1 cellular context compared by ENCODE assay signal in the genomic region with DNA sequence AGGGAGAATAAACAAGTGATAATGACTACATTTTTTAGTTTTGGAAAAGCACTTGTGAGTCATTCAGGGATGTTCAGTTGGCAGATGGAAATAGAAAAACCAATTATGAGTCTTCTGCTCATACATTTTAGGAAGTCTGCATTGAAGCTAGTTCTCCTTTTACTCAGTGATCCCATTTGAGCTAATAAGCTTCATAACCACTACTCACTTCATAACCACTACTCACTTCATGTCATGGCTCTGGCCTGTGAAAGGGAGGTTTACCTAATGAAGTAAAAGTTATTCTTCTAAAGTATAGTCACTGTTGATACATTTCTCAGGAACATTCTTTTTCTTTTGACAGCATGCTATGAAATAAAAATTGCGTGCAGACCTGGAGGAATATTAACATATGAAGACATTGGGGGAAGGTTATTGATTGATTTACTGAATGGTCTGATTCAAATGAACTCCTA.
TF ChIP-seq lines count a peak whose summit lies in the region.

No MANE protein-coding gene starts in this region.

TF ChIP-seq in GM12878, 131 proteins besides CTCF, POLR2A, EP300 and RAD21 (continued from another document and continues in another):
- TF ChIP-seq, protein P1, sequence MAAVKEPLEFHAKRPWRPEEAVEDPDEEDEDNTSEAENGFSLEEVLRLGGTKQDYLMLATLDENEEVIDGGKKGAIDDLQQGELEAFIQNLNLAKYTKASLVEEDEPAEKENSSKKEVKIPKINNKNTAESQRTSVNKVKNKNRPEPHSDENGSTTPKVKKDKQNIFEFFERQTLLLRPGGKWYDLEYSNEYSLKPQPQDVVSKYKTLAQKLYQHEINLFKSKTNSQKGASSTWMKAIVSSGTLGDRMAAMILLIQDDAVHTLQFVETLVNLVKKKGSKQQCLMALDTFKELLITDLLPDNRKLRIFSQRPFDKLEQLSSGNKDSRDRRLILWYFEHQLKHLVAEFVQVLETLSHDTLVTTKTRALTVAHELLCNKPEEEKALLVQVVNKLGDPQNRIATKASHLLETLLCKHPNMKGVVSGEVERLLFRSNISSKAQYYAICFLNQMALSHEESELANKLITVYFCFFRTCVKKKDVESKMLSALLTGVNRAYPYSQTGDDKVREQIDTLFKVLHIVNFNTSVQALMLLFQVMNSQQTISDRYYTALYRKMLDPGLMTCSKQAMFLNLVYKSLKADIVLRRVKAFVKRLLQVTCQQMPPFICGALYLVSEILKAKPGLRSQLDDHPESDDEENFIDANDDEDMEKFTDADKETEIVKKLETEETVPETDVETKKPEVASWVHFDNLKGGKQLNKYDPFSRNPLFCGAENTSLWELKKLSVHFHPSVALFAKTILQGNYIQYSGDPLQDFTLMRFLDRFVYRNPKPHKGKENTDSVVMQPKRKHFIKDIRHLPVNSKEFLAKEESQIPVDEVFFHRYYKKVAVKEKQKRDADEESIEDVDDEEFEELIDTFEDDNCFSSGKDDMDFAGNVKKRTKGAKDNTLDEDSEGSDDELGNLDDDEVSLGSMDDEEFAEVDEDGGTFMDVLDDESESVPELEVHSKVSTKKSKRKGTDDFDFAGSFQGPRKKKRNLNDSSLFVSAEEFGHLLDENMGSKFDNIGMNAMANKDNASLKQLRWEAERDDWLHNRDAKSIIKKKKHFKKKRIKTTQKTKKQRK (IDR thresholded peaks at IDR 0.05; ENCODE audit: low read depth, low read length) = no peak
- TF ChIP-seq FOXK2 (IDR thresholded peaks at IDR 0.05) (no peak), JUNB (IDR thresholded peaks at IDR 0.05) (peak; percentile 98), FOS (IDR thresholded peaks at IDR 0.05; ENCODE audit: borderline replicate concordance, extremely low read depth, insufficient read length) (no peak), NFXL1 (IDR thresholded peaks at IDR 0.05; ENCODE audit: borderline replicate concordance) (no peak), CREB1 (IDR thresholded peaks at IDR 0.05; ENCODE audit: low read depth) (peak; percentile 49; the same call in 1 of the 2 replicates), LARP7 (IDR thresholded peaks at IDR 0.05) (no peak), ZSCAN29 (IDR thresholded peaks at IDR 0.05) (no peak), ETV6 (conservative IDR thresholded peaks at IDR 0.05 in 1 of 2, IDR thresholded peaks at IDR 0.05 in 1 of 2; ENCODE audit: borderline replicate concordance in 1 of 2, low read depth in 1 of 2) (peak in 1 of 2 experiments; percentile 95; a peak in 2 of 4 replicates), RB1 (IDR thresholded peaks at IDR 0.05; ENCODE audit: borderline replicate concordance) (no peak), SRF (IDR thresholded peaks at IDR 0.05; ENCODE audit: low read depth in 2 of 2, low read length in 2 of 2) (0 out of 4 replicates have a peak, but pooled peaks of 1 of the 2 experiments have one; percentile 43), CBX3 (IDR thresholded peaks at IDR 0.05; ENCODE audit: borderline replicate concordance, low read depth) (no peak), YBX1 (IDR thresholded peaks at IDR 0.05) (no peak), HDGF (IDR thresholded peaks at IDR 0.05) (no peak), CBX5 (IDR thresholded peaks at IDR 0.05; ENCODE audit: low read depth) (peak; percentile 55; the same call in 1 of the 2 replicates), ZNF384 (IDR thresholded peaks at IDR 0.05; ENCODE audit: borderline replicate concordance, low read depth, low read length) (no peak), ZNF217 (IDR thresholded peaks at IDR 0.05) (peak; percentile 96), TCF7 (IDR thresholded peaks at IDR 0.05; ENCODE audit: borderline replicate concordance) (peak; percentile 70), MEF2B (IDR thresholded peaks at IDR 0.05; ENCODE audit: partially characterized antibody, poor library complexity, severe bottlenecking) (peak; percentile 87), FOXM1 (IDR thresholded peaks at IDR 0.05; ENCODE audit: low read depth, low read length) (peak; percentile 99), GABPA (IDR thresholded peaks at IDR 0.05; ENCODE audit: low read depth) (peak; percentile 62; the same call in 1 of the 2 replicates), POLR2AphosphoS5 (IDR thresholded peaks at IDR 0.05; ENCODE audit: low read length) (no peak), ESRRA (IDR thresholded peaks at IDR 0.05; ENCODE audit: low read length) (no peak), BCL11A (IDR thresholded peaks at IDR 0.05; ENCODE audit: low read depth, low read length) (peak; percentile 98), IRF4 (IDR thresholded peaks at IDR 0.05; ENCODE audit: low read depth, low read length) (peak; percentile 88; the same call in 1 of the 2 replicates), NR2F1 (conservative IDR thresholded peaks at IDR 0.05) (peak; percentile 65; the same call in 1 of the 2 replicates), RFX5 (IDR thresholded peaks at IDR 0.05; ENCODE audit: low read depth, low read length) (no peak), ZNF622 (IDR thresholded peaks at IDR 0.05) (no peak)
- TF ChIP-seq, protein P2, sequence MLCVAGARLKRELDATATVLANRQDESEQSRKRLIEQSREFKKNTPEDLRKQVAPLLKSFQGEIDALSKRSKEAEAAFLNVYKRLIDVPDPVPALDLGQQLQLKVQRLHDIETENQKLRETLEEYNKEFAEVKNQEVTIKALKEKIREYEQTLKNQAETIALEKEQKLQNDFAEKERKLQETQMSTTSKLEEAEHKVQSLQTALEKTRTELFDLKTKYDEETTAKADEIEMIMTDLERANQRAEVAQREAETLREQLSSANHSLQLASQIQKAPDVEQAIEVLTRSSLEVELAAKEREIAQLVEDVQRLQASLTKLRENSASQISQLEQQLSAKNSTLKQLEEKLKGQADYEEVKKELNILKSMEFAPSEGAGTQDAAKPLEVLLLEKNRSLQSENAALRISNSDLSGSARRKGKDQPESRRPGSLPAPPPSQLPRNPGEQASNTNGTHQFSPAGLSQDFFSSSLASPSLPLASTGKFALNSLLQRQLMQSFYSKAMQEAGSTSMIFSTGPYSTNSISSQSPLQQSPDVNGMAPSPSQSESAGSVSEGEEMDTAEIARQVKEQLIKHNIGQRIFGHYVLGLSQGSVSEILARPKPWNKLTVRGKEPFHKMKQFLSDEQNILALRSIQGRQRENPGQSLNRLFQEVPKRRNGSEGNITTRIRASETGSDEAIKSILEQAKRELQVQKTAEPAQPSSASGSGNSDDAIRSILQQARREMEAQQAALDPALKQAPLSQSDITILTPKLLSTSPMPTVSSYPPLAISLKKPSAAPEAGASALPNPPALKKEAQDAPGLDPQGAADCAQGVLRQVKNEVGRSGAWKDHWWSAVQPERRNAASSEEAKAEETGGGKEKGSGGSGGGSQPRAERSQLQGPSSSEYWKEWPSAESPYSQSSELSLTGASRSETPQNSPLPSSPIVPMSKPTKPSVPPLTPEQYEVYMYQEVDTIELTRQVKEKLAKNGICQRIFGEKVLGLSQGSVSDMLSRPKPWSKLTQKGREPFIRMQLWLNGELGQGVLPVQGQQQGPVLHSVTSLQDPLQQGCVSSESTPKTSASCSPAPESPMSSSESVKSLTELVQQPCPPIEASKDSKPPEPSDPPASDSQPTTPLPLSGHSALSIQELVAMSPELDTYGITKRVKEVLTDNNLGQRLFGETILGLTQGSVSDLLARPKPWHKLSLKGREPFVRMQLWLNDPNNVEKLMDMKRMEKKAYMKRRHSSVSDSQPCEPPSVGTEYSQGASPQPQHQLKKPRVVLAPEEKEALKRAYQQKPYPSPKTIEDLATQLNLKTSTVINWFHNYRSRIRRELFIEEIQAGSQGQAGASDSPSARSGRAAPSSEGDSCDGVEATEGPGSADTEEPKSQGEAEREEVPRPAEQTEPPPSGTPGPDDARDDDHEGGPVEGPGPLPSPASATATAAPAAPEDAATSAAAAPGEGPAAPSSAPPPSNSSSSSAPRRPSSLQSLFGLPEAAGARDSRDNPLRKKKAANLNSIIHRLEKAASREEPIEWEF (IDR thresholded peaks at IDR 0.05; ENCODE audit: insufficient replicate concordance, low read depth, low read length) = peak; percentile 76
- TF ChIP-seq, protein P3, sequence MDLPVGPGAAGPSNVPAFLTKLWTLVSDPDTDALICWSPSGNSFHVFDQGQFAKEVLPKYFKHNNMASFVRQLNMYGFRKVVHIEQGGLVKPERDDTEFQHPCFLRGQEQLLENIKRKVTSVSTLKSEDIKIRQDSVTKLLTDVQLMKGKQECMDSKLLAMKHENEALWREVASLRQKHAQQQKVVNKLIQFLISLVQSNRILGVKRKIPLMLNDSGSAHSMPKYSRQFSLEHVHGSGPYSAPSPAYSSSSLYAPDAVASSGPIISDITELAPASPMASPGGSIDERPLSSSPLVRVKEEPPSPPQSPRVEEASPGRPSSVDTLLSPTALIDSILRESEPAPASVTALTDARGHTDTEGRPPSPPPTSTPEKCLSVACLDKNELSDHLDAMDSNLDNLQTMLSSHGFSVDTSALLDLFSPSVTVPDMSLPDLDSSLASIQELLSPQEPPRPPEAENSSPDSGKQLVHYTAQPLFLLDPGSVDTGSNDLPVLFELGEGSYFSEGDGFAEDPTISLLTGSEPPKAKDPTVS (IDR thresholded peaks at IDR 0.05; ENCODE audit: low read depth, low read length) = no peak
- TF ChIP-seq, protein P4, sequence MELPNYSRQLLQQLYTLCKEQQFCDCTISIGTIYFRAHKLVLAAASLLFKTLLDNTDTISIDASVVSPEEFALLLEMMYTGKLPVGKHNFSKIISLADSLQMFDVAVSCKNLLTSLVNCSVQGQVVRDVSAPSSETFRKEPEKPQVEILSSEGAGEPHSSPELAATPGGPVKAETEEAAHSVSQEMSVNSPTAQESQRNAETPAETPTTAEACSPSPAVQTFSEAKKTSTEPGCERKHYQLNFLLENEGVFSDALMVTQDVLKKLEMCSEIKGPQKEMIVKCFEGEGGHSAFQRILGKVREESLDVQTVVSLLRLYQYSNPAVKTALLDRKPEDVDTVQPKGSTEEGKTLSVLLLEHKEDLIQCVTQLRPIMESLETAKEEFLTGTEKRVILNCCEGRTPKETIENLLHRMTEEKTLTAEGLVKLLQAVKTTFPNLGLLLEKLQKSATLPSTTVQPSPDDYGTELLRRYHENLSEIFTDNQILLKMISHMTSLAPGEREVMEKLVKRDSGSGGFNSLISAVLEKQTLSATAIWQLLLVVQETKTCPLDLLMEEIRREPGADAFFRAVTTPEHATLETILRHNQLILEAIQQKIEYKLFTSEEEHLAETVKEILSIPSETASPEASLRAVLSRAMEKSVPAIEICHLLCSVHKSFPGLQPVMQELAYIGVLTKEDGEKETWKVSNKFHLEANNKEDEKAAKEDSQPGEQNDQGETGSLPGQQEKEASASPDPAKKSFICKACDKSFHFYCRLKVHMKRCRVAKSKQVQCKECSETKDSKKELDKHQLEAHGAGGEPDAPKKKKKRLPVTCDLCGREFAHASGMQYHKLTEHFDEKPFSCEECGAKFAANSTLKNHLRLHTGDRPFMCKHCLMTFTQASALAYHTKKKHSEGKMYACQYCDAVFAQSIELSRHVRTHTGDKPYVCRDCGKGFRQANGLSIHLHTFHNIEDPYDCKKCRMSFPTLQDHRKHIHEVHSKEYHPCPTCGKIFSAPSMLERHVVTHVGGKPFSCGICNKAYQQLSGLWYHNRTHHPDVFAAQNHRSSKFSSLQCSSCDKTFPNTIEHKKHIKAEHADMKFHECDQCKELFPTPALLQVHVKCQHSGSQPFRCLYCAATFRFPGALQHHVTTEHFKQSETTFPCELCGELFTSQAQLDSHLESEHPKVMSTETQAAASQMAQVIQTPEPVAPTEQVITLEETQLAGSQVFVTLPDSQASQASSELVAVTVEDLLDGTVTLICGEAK (IDR thresholded peaks at IDR 0.05; ENCODE audit: borderline replicate concordance) = no peak; the same call in 1 of the 2 replicates
- TF ChIP-seq, protein P5, sequence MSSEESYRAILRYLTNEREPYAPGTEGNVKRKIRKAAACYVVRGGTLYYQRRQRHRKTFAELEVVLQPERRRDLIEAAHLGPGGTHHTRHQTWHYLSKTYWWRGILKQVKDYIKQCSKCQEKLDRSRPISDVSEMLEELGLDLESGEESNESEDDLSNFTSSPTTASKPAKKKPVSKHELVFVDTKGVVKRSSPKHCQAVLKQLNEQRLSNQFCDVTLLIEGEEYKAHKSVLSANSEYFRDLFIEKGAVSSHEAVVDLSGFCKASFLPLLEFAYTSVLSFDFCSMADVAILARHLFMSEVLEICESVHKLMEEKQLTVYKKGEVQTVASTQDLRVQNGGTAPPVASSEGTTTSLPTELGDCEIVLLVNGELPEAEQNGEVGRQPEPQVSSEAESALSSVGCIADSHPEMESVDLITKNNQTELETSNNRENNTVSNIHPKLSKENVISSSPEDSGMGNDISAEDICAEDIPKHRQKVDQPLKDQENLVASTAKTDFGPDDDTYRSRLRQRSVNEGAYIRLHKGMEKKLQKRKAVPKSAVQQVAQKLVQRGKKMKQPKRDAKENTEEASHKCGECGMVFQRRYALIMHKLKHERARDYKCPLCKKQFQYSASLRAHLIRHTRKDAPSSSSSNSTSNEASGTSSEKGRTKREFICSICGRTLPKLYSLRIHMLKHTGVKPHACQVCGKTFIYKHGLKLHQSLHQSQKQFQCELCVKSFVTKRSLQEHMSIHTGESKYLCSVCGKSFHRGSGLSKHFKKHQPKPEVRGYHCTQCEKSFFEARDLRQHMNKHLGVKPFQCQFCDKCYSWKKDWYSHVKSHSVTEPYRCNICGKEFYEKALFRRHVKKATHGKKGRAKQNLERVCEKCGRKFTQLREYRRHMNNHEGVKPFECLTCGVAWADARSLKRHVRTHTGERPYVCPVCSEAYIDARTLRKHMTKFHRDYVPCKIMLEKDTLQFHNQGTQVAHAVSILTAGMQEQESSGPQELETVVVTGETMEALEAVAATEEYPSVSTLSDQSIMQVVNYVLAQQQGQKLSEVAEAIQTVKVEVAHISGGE (CRISPR knock-in tag; IDR thresholded peaks at IDR 0.05) = no peak
- TF ChIP-seq, protein P6, sequence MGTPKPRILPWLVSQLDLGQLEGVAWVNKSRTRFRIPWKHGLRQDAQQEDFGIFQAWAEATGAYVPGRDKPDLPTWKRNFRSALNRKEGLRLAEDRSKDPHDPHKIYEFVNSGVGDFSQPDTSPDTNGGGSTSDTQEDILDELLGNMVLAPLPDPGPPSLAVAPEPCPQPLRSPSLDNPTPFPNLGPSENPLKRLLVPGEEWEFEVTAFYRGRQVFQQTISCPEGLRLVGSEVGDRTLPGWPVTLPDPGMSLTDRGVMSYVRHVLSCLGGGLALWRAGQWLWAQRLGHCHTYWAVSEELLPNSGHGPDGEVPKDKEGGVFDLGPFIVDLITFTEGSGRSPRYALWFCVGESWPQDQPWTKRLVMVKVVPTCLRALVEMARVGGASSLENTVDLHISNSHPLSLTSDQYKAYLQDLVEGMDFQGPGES (IDR thresholded peaks at IDR 0.05) = no peak
- TF ChIP-seq, protein P7, sequence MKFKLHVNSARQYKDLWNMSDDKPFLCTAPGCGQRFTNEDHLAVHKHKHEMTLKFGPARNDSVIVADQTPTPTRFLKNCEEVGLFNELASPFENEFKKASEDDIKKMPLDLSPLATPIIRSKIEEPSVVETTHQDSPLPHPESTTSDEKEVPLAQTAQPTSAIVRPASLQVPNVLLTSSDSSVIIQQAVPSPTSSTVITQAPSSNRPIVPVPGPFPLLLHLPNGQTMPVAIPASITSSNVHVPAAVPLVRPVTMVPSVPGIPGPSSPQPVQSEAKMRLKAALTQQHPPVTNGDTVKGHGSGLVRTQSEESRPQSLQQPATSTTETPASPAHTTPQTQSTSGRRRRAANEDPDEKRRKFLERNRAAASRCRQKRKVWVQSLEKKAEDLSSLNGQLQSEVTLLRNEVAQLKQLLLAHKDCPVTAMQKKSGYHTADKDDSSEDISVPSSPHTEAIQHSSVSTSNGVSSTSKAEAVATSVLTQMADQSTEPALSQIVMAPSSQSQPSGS (IDR thresholded peaks at IDR 0.05; ENCODE audit: low read length) = peak; percentile 86
